Comparison of ENCODE assay signal across 10 cellular contexts in the genomic region with DNA sequence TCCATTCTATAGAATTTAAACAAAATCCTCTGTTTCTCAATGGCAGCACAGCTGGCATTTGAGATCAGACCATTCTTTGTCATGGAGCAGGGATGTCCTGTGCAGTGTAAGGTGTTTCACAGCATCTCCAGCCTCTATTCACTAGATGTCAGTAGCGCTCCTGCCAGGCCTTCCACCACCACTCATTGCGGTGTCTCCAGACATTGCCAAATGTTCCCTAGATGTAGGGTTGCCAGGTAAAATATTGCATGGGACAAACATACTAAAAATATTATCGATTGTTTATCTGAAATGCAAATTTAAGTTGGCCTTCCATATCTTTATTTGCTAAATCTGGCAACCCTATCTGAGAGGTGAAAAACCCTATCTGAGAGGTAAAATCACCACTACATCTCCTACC. TPM values are rescaled to one million over a fixed set of nuclear protein-coding genes. Genes with fewer than 3 reads are reported as not detected.
DNase-seq lines count a peak whose midpoint lies in the region; ATAC-seq and TF ChIP-seq lines count a peak whose summit lies in the region.
"Had no signal": no experiment of that assay in that cellular context is flagged by ENCODE, and none has a peak within 500 bp of the region (broad histone marks: within the 10 kb centered on the region; RNA-seq: fewer than 3 reads in every experiment).

No MANE protein-coding gene starts in this region.

- no peak overlapping the region for H3K27ac Mint-ChIP-seq in MCF 10A (ENCODE audit: low read depth, unreplicated experiment)
- H3K27ac Mint-ChIP-seq: activated naive CD4-positive, alpha-beta T cell treated with anti-CD3 and anti-CD28 coated beads, Interleukin-2, amount 10 ng/mL, durations not matched to agents 7 days and 5 days had no signal

- no peaks in the 10 kb centered on the region for H3K36me3 Mint-ChIP-seq in MCF 10A (ENCODE audit: insufficient read depth, unreplicated experiment)
- H3K36me3 Mint-ChIP-seq: activated naive CD4-positive, alpha-beta T cell treated with anti-CD3 and anti-CD28 coated beads, Interleukin-2, amount 10 ng/mL, durations not matched to agents 7 days and 5 days had no signal

- intact Hi-C loops in MCF 10A (cut with micrococcal nuclease) = loop anchor here (1.0 kb wide), 1 partner anchor 47 kb away; no protein-coding TSS in a partner anchor
- intact Hi-C loops in breast epithelium (cut with DNase I; ENCODE audit: low total_unique reads) = no loop called here
- intact Hi-C loops in upper lobe of right lung (cut with DNase I) = no loop called here

- CTCF ChIA-PET in MCF 10A (lab: Yijun Ruan, JAX) = interaction anchor here (0.6 to 6.0 kb wide), 25 partner anchors 10 to 268 kb away, joined by 3 to 62 read pairs (median 4); partner anchors contain the start of gene ITLN2

- peaks cover 30% of the 10 kb centered on the region for H3K27me3 Mint-ChIP-seq in MCF 10A (ENCODE audit: insufficient read depth, unreplicated experiment)

- no peak overlapping the region for H3K4me3 ChIP-seq in breast epithelium
- H3K4me3 ChIP-seq in epithelial cell of proximal tubule (ENCODE audit: low read depth, low read length) = no peak overlapping the region
- H3K4me3 ChIP-seq in upper lobe of right lung = no peak overlapping the region

- H3K4me1 Mint-ChIP-seq in MCF 10A (ENCODE audit: insufficient read depth, unreplicated experiment) = peaks cover 11% of the 10 kb centered on the region
- H3K4me1 Mint-ChIP-seq: activated naive CD4-positive, alpha-beta T cell treated with anti-CD3 and anti-CD28 coated beads, Interleukin-2, amount 10 ng/mL, durations not matched to agents 7 days and 5 days had no signal

- H3K4me1 ChIP-seq in breast epithelium (no peaks in the 10 kb centered on the region), upper lobe of right lung (no peaks in the 10 kb centered on the region)

- no peaks in the 10 kb centered on the region for H3K36me3 ChIP-seq in breast epithelium
- H3K36me3 ChIP-seq in upper lobe of right lung = no peaks in the 10 kb centered on the region

- ATAC-seq in upper lobe of right lung (peak; percentile 47), HG02973 (IDR thresholded peaks at IDR 0.05; ENCODE audit: unreplicated experiment) (no peak), GM21529 (IDR thresholded peaks at IDR 0.05; ENCODE audit: unreplicated experiment) (no peak)

- no peaks in the 10 kb centered on the region for H3K9me3 Mint-ChIP-seq in MCF 10A (ENCODE audit: unreplicated experiment)
- H3K9me3 Mint-ChIP-seq: activated naive CD4-positive, alpha-beta T cell treated with anti-CD3 and anti-CD28 coated beads, Interleukin-2, amount 10 ng/mL, durations not matched to agents 7 days and 5 days had no signal

- TF ChIP-seq POLR2A in breast epithelium (IDR thresholded peaks at IDR 0.05) = no peak

- no peak overlapping the region for H3K4me3 Mint-ChIP-seq in MCF 10A (ENCODE audit: unreplicated experiment)
- H3K4me3 Mint-ChIP-seq: activated naive CD4-positive, alpha-beta T cell treated with anti-CD3 and anti-CD28 coated beads, Interleukin-2, amount 10 ng/mL, durations not matched to agents 7 days and 5 days had no signal

- DNase-seq in MCF 10A (ENCODE audit: unreplicated experiment) (peak; percentile 54), breast epithelium (ENCODE audit: low spot score in 2 of 2) (no peak), NCI-H2196 (lab: John Stamatoyannopoulos, UW; ENCODE audit: unreplicated experiment) (peak; percentile 56), epithelial cell of proximal tubule (ENCODE audit: low read depth) (no peak), upper lobe of right lung (no peak), SHP77 treated with DMSO at 0.1 percent for 48 hours (lab: John Stamatoyannopoulos, UW) (no peak)
- DNase-seq: activated naive CD4-positive, alpha-beta T cell treated with anti-CD3 and anti-CD28 coated beads, Interleukin-2, amount 10 ng/mL, durations not matched to agents 7 days and 5 days; effector CD4-positive, alpha-beta T cell had no signal

- no peak overlapping the region for H3K27ac ChIP-seq in breast epithelium
- no peak overlapping the region for H3K27ac ChIP-seq in upper lobe of right lung

- peaks cover 0 to 16% of the 10 kb centered on the region in 2 donors for H3K27me3 ChIP-seq in breast epithelium
- H3K27me3 ChIP-seq in upper lobe of right lung = no peaks in the 10 kb centered on the region

- H3K9me3 ChIP-seq in breast epithelium (no peaks in the 10 kb centered on the region), upper lobe of right lung (no peaks in the 10 kb centered on the region)

- TF ChIP-seq CTCF in MCF 10A (IDR thresholded peaks at IDR 0.05; ENCODE audit: unreplicated experiment) (peak; percentile 48), breast epithelium (IDR thresholded peaks at IDR 0.05) (no peak), epithelial cell of proximal tubule (conservative IDR thresholded peaks at IDR 0.05; ENCODE audit: low read depth, low read length) (peak; percentile 68), upper lobe of right lung (IDR thresholded peaks at IDR 0.05) (no peak)

- no TSS peak for BruUV-seq in MCF 10A (replicated peaks; lab: Mats Ljungman, UMichigan)

- POLR2A ChIA-PET in MCF 10A (lab: Yijun Ruan, JAX) = interaction anchor here (0.7 kb wide), 1 partner anchor 35 kb away, joined by 3 read pairs; no protein-coding TSS in a partner anchor

RNA-seq across cellular contexts. Expression of gene ITLN2, which starts 11.7 kb away (rescaled TPM):
- 0.27 TPM in 1 of 2 replicates, not detected in the other for total RNA-seq in MCF 10A (2022)
- 10 to 100 TPM in 1 of 3 donors, not detected in 2; 10.7 TPM for total RNA-seq in breast epithelium
- total RNA-seq in epithelial cell of proximal tubule = not detected in 2 replicates
- total RNA-seq in upper lobe of right lung = 44.1 TPM

RNA-seq across cellular contexts. Expression of gene ITLN1, which starts 57.9 kb away (rescaled TPM):
- not detected in 2 replicates for total RNA-seq in MCF 10A (2022)
- 100 to 1,000 TPM in 1 of 3 donors, 1 to 10 TPM in 1, under 1 TPM in 1; 0.96 to 938 (median 2.0) TPM for total RNA-seq in breast epithelium
- not detected in 2 replicates for total RNA-seq in epithelial cell of proximal tubule
- 295 TPM for total RNA-seq in upper lobe of right lung

Comparison
In these comparisons a context has a peak if more than half of its experiments do, and no peak if none do; other contexts are left out.
1. DNase-seq: peak in MCF 10A (single experiment) and NCI-H2196 (single experiment); none in breast epithelium (0 of 2), epithelial cell of proximal tubule (single experiment), upper lobe of right lung (single experiment) and SHP77 treated with DMSO at 0.1 percent for 48 hours (single experiment).
2. CTCF ChIP-seq: peak in MCF 10A (single experiment) and epithelial cell of proximal tubule (single experiment); none in breast epithelium (0 of 3) and upper lobe of right lung (single experiment).